In genomic region chr1:160066829-160067720, GRCh38 we compare ENCODE assay signal across 18 cellular contexts. TPM values are rescaled to one million over a fixed set of nuclear protein-coding genes. Genes with fewer than 3 reads are reported as not detected.
A peak's percentile ranks its signal among the peaks of the same experiment; 100 is the strongest.
DNase-seq lines count a peak whose midpoint lies in the region; ATAC-seq and TF ChIP-seq lines count a peak whose summit lies in the region.
"Had no signal": no experiment of that assay in that cellular context is flagged by ENCODE, and none has a peak within 500 bp of the region (broad histone marks: within the 10 kb centered on the region; RNA-seq: fewer than 3 reads in every experiment).

No MANE protein-coding gene starts in this region.

- TF ChIP-seq EP300 in SK-N-SH (IDR thresholded peaks at IDR 0.05; ENCODE audit: borderline replicate concordance in 1 of 2, low read depth in 1 of 2, low read length in 1 of 2), result no peak

- H3K27me3 ChIP-seq in A673 (replicated peaks; ENCODE audit: insufficient read depth, low read depth, low read length, poor library complexity), result peaks cover 14% of the 10 kb centered on the region
- H3K27me3 ChIP-seq in neural progenitor cell, result peaks cover 51% of the 10 kb centered on the region
- peaks cover 59% of the 10 kb centered on the region for H3K27me3 ChIP-seq in SK-N-SH (ENCODE audit: insufficient read depth)

- H2AFZ ChIP-seq in neural progenitor cell (replicated peaks) (peak overlapping the region; percentile 11), SK-N-SH (ENCODE audit: low read depth) (no peak overlapping the region)

- H3K4me1 Mint-ChIP-seq in neural progenitor cell, result peaks cover 44% of the 10 kb centered on the region

- no peaks in the 10 kb centered on the region for H3K36me3 Mint-ChIP-seq in neural progenitor cell

- H4K20me1 ChIP-seq in neural progenitor cell (ENCODE audit: low read depth) (no peaks in the 10 kb centered on the region), SK-N-SH (ENCODE audit: insufficient read depth) (no peaks in the 10 kb centered on the region)

- intact Hi-C loops in A673 (cut with micrococcal nuclease; ENCODE audit: unreplicated experiment), result no loop called here

- H3K27ac Mint-ChIP-seq in neural progenitor cell, result no peak overlapping the region

- TF ChIP-seq RAD21 in SK-N-SH (IDR thresholded peaks at IDR 0.05; ENCODE audit: low read length), result no peak

- H3K9me3 ChIP-seq in A673 (ENCODE audit: low read depth, low read length, poor library complexity, severe bottlenecking), result no peaks in the 10 kb centered on the region
- no peaks in the 10 kb centered on the region for H3K9me3 ChIP-seq in neural progenitor cell (ENCODE audit: low read depth)
- H3K9me3 ChIP-seq in SK-N-SH, result no peaks in the 10 kb centered on the region

- ATAC-seq in GM21576 (IDR thresholded peaks at IDR 0.05; ENCODE audit: unreplicated experiment) (no peak), GM21390 (IDR thresholded peaks at IDR 0.05; ENCODE audit: unreplicated experiment) (no peak)
- ATAC-seq: Panc1 had no signal

- H3K9ac ChIP-seq in neural progenitor cell (no peak overlapping the region), SK-N-SH (no peak overlapping the region)
- H3K9ac ChIP-seq: KMS-11 had no signal

- peaks cover 14% of the 10 kb centered on the region for H3F3A ChIP-seq in neural progenitor cell (ENCODE audit: low read depth)
- no peaks in the 10 kb centered on the region for H3F3A ChIP-seq in SK-N-SH (replicated peaks; ENCODE audit: insufficient read depth)

- H3K79me2 ChIP-seq in neural progenitor cell (ENCODE audit: low read depth) (no peaks in the 10 kb centered on the region), SK-N-SH (ENCODE audit: insufficient read depth) (no peaks in the 10 kb centered on the region)

- no TSS peak for BruUV-seq in A673 (replicated peaks; lab: Mats Ljungman, UMichigan)

- TF ChIP-seq CTCF in A673 (conservative IDR thresholded peaks at IDR 0.05; ENCODE audit: low read depth, low read length) (no peak), neural progenitor cell (IDR thresholded peaks at IDR 0.05) (no peak), SK-N-SH (IDR thresholded peaks at IDR 0.05) (no peak)

- POLR2A ChIA-PET in A673 (lab: Charles Lee; ENCODE audit: low non-redundant PET) (interaction anchor here (0.7 kb wide), 1 partner anchor 114 kb away, joined by 3 read pairs; no protein-coding TSS in a partner anchor), SK-N-SH (lab: Yijun Ruan, JAX) (no interaction called here)

- H3K36me3 ChIP-seq in A673 (ENCODE audit: insufficient read depth, low read length, poor library complexity, severe bottlenecking) (no peaks in the 10 kb centered on the region), neural progenitor cell (no peaks in the 10 kb centered on the region), SK-N-SH (replicated peaks in 1 of 2; ENCODE audit: control insufficient read depth in 1 of 2, insufficient read depth in 2 of 2, low read length in 1 of 2) (no peaks in the 10 kb centered on the region)

- H3K4me3 Mint-ChIP-seq in neural progenitor cell, result no peak overlapping the region

- DNase-seq in A673 (ENCODE audit: low spot score) (peak; percentile 20), iPS DF 19.7 (ENCODE audit: low read depth, low spot score) (peak; percentile 33), neural progenitor cell (ENCODE audit: low spot score) (no peak), HuH-7.5 (ENCODE audit: low spot score) (no peak), SK-N-SH (no peak)
- DNase-seq: COR-L47, HCEC 1CT, NCI-H1436, NCI-H2029 treated with DMSO at 0.1 percent for 48 hours, NCI-H510A treated with DMSO at 0.1 percent for 48 hours had no signal

- WGBS in SK-N-SH (ENCODE audit: low lambda C conversion rate), result 48% methylated on average over 6 of the region's 6 CpGs

- H3K27ac ChIP-seq in A673 (ENCODE audit: low read depth, low read length, poor library complexity, severe bottlenecking) (no peak overlapping the region), angular gyrus (ENCODE audit: low read depth, low read length) (peak overlapping the region; percentile 95), neural progenitor cell (no peak overlapping the region), SK-N-SH (ENCODE audit: low read depth in 2 of 2, low read length in 1 of 2) (no peak overlapping the region)
- H3K27ac ChIP-seq: C4-2B, KMS-11 had no signal

- H3K4me3 ChIP-seq in A673 (ENCODE audit: low read depth, low read length, poor library complexity, severe bottlenecking) (no peak overlapping the region), neural progenitor cell (no peak overlapping the region), SK-N-SH (ENCODE audit: low read depth in 2 of 2, low read length in 1 of 2) (no peak overlapping the region)

- H3K27me3 Mint-ChIP-seq in neural progenitor cell (ENCODE audit: insufficient read depth, low read depth), result peaks cover 19% of the 10 kb centered on the region

- CTCF ChIA-PET in A673 (lab: Charles Lee) (no interaction called here), SK-N-SH (lab: Yijun Ruan, JAX) (interaction anchor here (1.0 to 10.7 kb wide), 11 partner anchors 10 to 185 kb away, joined by 3 to 74 read pairs (median 6); partner anchors contain the start of gene KCNJ9)

- peak overlapping the region; percentile 29 for H3K4me2 ChIP-seq in neural progenitor cell
- H3K4me2 ChIP-seq in SK-N-SH, result no peak overlapping the region
- H3K4me2 ChIP-seq: KMS-11 had no signal

- no peaks in the 10 kb centered on the region for H3K4me1 ChIP-seq in A673 (ENCODE audit: insufficient read depth, low read length, poor library complexity, severe bottlenecking)
- H3K4me1 ChIP-seq in neural progenitor cell, result peaks cover 20% of the 10 kb centered on the region
- peaks cover 0 to 9% of the 10 kb centered on the region in 2 experiments; a peak in 1 of 4 replicates for H3K4me1 ChIP-seq in SK-N-SH (ENCODE audit: control insufficient read depth in 1 of 2, insufficient read depth in 2 of 2, low read depth in 1 of 2, low read length in 1 of 2)

- no peaks in the 10 kb centered on the region for H3K9me2 ChIP-seq in SK-N-SH

- no peaks in the 10 kb centered on the region for H3K9me3 Mint-ChIP-seq in neural progenitor cell

TF ChIP-seq in SK-N-SH, 30 proteins besides CTCF, POLR2A, EP300 and RAD21:
- TF ChIP-seq POLR2AphosphoS5 (IDR thresholded peaks at IDR 0.05; ENCODE audit: low read depth, low read length), result no peak

RNA-seq across cellular contexts. Expression of gene KCNJ10, which starts 2.9 kb away (rescaled TPM):
- not detected in 2 replicates for total RNA-seq in A673 (2021)
- 0.15 TPM in 1 of 2 replicates, not detected in the other for total RNA-seq in neural progenitor cell (ENCODE audit: low replicate concordance)
- 0.03 TPM in 1 of 2 replicates, not detected in the other for polyA plus RNA-seq in SK-N-SH (2012; rRNA removed)
- not detected in 2 replicates for polyA plus RNA-seq in SK-N-SH (2012; cell fraction: cytosol; rRNA removed)
- polyA plus RNA-seq in SK-N-SH (2012; cell fraction: nucleus; rRNA removed), result not detected in 2 replicates
- total RNA-seq: M059J had no signal

RNA-seq across cellular contexts. Expression of gene KCNJ9, which starts 14.3 kb away (rescaled TPM):
- not detected in 2 replicates for total RNA-seq in A673 (2021)
- total RNA-seq in neural progenitor cell (ENCODE audit: low replicate concordance), result 0.09 TPM in 2 replicates
- 0.02 and 0.05 TPM in 2 replicates for polyA plus RNA-seq in SK-N-SH (2012; rRNA removed)
- polyA plus RNA-seq in SK-N-SH (2012; cell fraction: cytosol; rRNA removed), result 0.01 and 0.03 TPM in 2 replicates
- polyA plus RNA-seq in SK-N-SH (2012; cell fraction: nucleus; rRNA removed), result 0.01 TPM in 1 of 2 replicates, not detected in the other
- total RNA-seq: M059J, SK-MEL-5 had no signal

RNA-seq across cellular contexts. Expression of gene IGSF8, which starts 31.3 kb away (rescaled TPM):
- total RNA-seq in A673 (2021) (14.0 and 18.1 TPM in 2 replicates), neural progenitor cell (ENCODE audit: low replicate concordance) (9.4 and 23.4 TPM in 2 replicates)
- polyA plus RNA-seq in SK-N-SH (2012; rRNA removed), result 67.9 and 70.7 TPM in 2 replicates
- polyA plus RNA-seq in SK-N-SH (2012; cell fraction: cytosol; rRNA removed), result 25.4 and 43.9 TPM in 2 replicates
- 92.0 and 109 TPM in 2 replicates for polyA plus RNA-seq in SK-N-SH (2012; cell fraction: nucleus; rRNA removed)

RNA-seq across cellular contexts. Expression of gene PIGM, which starts 35.3 kb away (rescaled TPM):
- total RNA-seq in A673 (2021) (4.6 and 5.3 TPM in 2 replicates), neural progenitor cell (ENCODE audit: low replicate concordance) (4.5 and 7.1 TPM in 2 replicates)
- 4.0 and 5.1 TPM in 2 replicates for polyA plus RNA-seq in SK-N-SH (2012; rRNA removed)
- polyA plus RNA-seq in SK-N-SH (2012; cell fraction: cytosol; rRNA removed), result 5.5 and 6.0 TPM in 2 replicates
- 2.9 and 4.1 TPM in 2 replicates for polyA plus RNA-seq in SK-N-SH (2012; cell fraction: nucleus; rRNA removed)

RNA-seq across cellular contexts. Expression of gene ATP1A2, which starts 48.5 kb away (rescaled TPM):
- total RNA-seq in A673 (2021) (not detected in 2 replicates), neural progenitor cell (ENCODE audit: low replicate concordance) (88.6 and 154 TPM in 2 replicates)
- polyA plus RNA-seq in SK-N-SH (2012; rRNA removed), result 0.07 and 0.10 TPM in 2 replicates
- 0.01 TPM in 1 of 2 replicates, not detected in the other for polyA plus RNA-seq in SK-N-SH (2012; cell fraction: cytosol; rRNA removed)
- polyA plus RNA-seq in SK-N-SH (2012; cell fraction: nucleus; rRNA removed), result 0.06 and 0.07 TPM in 2 replicates
- total RNA-seq: M059J, SK-MEL-5 had no signal

Comparison
In these comparisons a context has a peak if more than half of its experiments do, and no peak if none do; other contexts are left out.
1. DNase-seq: peak in A673 (single experiment) and iPS DF 19.7 (single experiment); none in neural progenitor cell (single experiment), HuH-7.5 (single experiment) and SK-N-SH (single experiment).